24 cellular contexts compared by ENCODE assay signal in the genomic region with DNA sequence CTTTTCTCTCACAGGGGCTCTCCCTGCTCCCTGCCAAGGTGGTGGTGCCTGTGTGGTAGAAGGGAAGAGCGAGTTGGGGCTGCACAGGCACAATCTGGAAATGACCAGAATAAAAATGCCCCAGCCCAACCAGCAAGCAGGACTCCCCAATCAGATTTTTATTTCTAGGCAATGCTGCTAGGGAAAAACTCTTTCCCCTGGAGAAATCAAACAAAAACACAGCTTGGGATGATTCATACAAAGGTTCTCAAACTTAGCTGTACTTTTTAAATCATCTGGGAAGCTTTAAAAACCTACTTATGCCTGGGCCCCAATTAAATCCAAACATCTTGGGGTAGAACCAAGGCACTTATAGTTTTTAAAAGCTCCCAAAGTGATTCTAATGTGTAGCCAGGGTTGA.
"Had no signal": no experiment of that assay in that cellular context is flagged by ENCODE, and none has a peak within 500 bp of the region (broad histone marks: within the 10 kb centered on the region; RNA-seq: fewer than 3 reads in every experiment).

No MANE protein-coding gene starts in this region.

- H3K36me3 Mint-ChIP-seq: mesothelial cell of epicardium; naive B cell; natural killer cell; neural progenitor cell; stimulated activated naive B cell treated with anti-CD40 and anti-IgM and Interleukin-4, amounts not matched to agents 10 μg/mL and 1 μg/mL and 100 μg/mL, for 72 hours; type B pancreatic cell had no signal

- H3K4me3 Mint-ChIP-seq: mesothelial cell of epicardium; naive B cell; natural killer cell; nephron progenitor cell; neural progenitor cell; stimulated activated naive B cell treated with anti-CD40 and anti-IgM and Interleukin-4, amounts not matched to agents 10 μg/mL and 1 μg/mL and 100 μg/mL, for 72 hours; type B pancreatic cell had no signal

- H3K4me1 Mint-ChIP-seq: mesothelial cell of epicardium; naive B cell; natural killer cell; nephron progenitor cell; stimulated activated naive B cell treated with anti-CD40 and anti-IgM and Interleukin-4, amounts not matched to agents 10 μg/mL and 1 μg/mL and 100 μg/mL, for 72 hours had no signal

- DNase-seq: heart right ventricle; islet precursor cell; left ventricle myocardium inferior; mesendoderm; naive B cell; natural killer cell; nephron progenitor cell; occipital lobe; ovary; posterior cingulate gyrus; retina; right cardiac atrium; sigmoid colon; stimulated activated CD4-positive, alpha-beta T cell treated with anti-CD3 and anti-CD28 coated beads, Interleukin-12 subunit alpha, Interleukin-12 subunit beta, amount 100 ng/mL, for 4 hours; stimulated activated CD4-positive, alpha-beta T cell treated with anti-CD3 and anti-CD28 coated beads, Interleukin-15, amount 100 ng/mL, for 24 hours; stimulated activated CD4-positive, alpha-beta T cell treated with anti-CD3 and anti-CD28 coated beads, Interleukin-2, amount 100 ng/mL, for 24 hours; stimulated activated CD4-positive, alpha-beta T cell treated with anti-CD3 and anti-CD28 coated beads, Interleukin-4, amount 100 ng/mL, for 1 hour; stimulated activated naive B cell treated with anti-CD40 and anti-IgM and Interleukin-4, amounts not matched to agents 10 μg/mL and 1 μg/mL and 100 μg/mL, for 72 hours; stimulated activated naive CD8-positive, alpha-beta T cell treated with anti-CD3 and anti-CD28 coated beads, Interleukin-15, Interleukin-2, amounts not matched to agents 100 U/mL and 50 U/mL, for 24 hours; stomach; uterus had no signal

- ATAC-seq: heart right ventricle; natural killer cell; right cardiac atrium; stimulated activated naive B cell treated with anti-CD40 and anti-IgM and Interleukin-4, amounts not matched to agents 10 μg/mL and 1 μg/mL and 100 μg/mL, for 72 hours; stimulated activated naive CD8-positive, alpha-beta T cell treated with anti-CD3 and anti-CD28 coated beads, Interleukin-15, Interleukin-2, amounts not matched to agents 100 U/mL and 50 U/mL, for 24 hours had no signal

- H3K27ac Mint-ChIP-seq: mesothelial cell of epicardium; naive B cell; natural killer cell; nephron progenitor cell; neural progenitor cell; stimulated activated naive B cell treated with anti-CD40 and anti-IgM and Interleukin-4, amounts not matched to agents 10 μg/mL and 1 μg/mL and 100 μg/mL, for 72 hours; type B pancreatic cell had no signal

- H3K9me3 Mint-ChIP-seq: mesothelial cell of epicardium, nephron progenitor cell, neural progenitor cell, type B pancreatic cell had no signal
